In genomic region chr7:1248077-1248458, GRCh38 we compare ENCODE assay signal across 20 cellular contexts. TPM values are rescaled to one million over a fixed set of nuclear protein-coding genes. Genes with fewer than 3 reads are reported as not detected.
DNase-seq lines count a peak whose midpoint lies in the region; ATAC-seq, FAIRE-seq and TF ChIP-seq lines count a peak whose summit lies in the region.
"Had no signal": no experiment of that assay in that cellular context is flagged by ENCODE, and none has a peak within 500 bp of the region (broad histone marks: within the 10 kb centered on the region; RNA-seq: fewer than 3 reads in every experiment).

No MANE protein-coding gene starts in this region.

- no peak overlapping the region for H3K18ac ChIP-seq in H1 (ENCODE audit: extremely low read depth, low read length)

- no peaks in the 10 kb centered on the region; the same call in 1 of the 2 replicates for H3K23me2 ChIP-seq in H1 (ENCODE audit: low read depth, low read length)

- no peaks in the 10 kb centered on the region for H3K9me3 Mint-ChIP-seq in activated naive CD8-positive, alpha-beta T cell (ENCODE audit: low read depth)
- H3K9me3 Mint-ChIP-seq in activated naive CD8-positive, alpha-beta T cell treated with anti-CD3 and anti-CD28 coated beads for 36 hours = no peaks in the 10 kb centered on the region
- H3K9me3 Mint-ChIP-seq in stimulated activated effector memory CD8-positive, alpha-beta T cell treated with anti-CD3 and anti-CD28 coated beads, Interleukin-12 subunit alpha, Interleukin-12 subunit beta, amount 100 ng/mL, for 72 hours = no peaks in the 10 kb centered on the region
- no peaks in the 10 kb centered on the region for H3K9me3 Mint-ChIP-seq in osteocyte (ENCODE audit: unreplicated experiment)
- H3K9me3 Mint-ChIP-seq: activated T-cell treated with anti-CD3 and anti-CD28 coated beads, Interleukin-2, amount 50 U/mL, for 24 hours had no signal

- no peak overlapping the region for H3K14ac ChIP-seq in H1 (ENCODE audit: insufficient read length)

- peaks cover 68 to 82% (median 80%) of the 10 kb centered on the region in 4 experiments for H3K27me3 ChIP-seq in H1 (replicated peaks in 1 of 4; ENCODE audit: control insufficient read depth in 3 of 4, extremely low read depth in 1 of 4, insufficient read depth in 3 of 4, low read length in 3 of 4)

- H2BK120ac ChIP-seq in H1 (replicated peaks; ENCODE audit: low read depth, low read length) = no peak overlapping the region

- POLR2A ChIA-PET in HEK293 (lab: Yijun Ruan, JAX) = no interaction called here
- POLR2A ChIA-PET in H1 (lab: Charles Lee; ENCODE audit: partially characterized antibody) = interaction anchor here (0.8 to 11.2 kb wide), 3 partner anchors 9 to 22 kb away, joined by 3 to 76 read pairs (median 4); no protein-coding TSS in a partner anchor

- no peak overlapping the region for H3K27ac ChIP-seq in HEK293 (ENCODE audit: extremely low read depth, low read depth, low read length)
- H3K27ac ChIP-seq in H1 (ENCODE audit: low read depth, low read length) = no peak overlapping the region

- no peak for DNase-seq in activated naive CD8-positive, alpha-beta T cell treated with anti-CD3 and anti-CD28 coated beads for 36 hours
- DNase-seq in H1 (ENCODE audit: low read depth in 1 of 2, low spot score in 2 of 2) (no peak), osteocyte (ENCODE audit: extremely low spot score, unreplicated experiment) (no peak)
- no peak for DNase-seq in stimulated activated effector memory CD8-positive, alpha-beta T cell treated with anti-CD3 and anti-CD28 coated beads, Interleukin-12 subunit alpha, Interleukin-12 subunit beta, amount 100 ng/mL, for 72 hours (ENCODE audit: low spot score in 2 of 2)
- DNase-seq: activated CD4-positive, alpha-beta T cell treated with anti-CD3 and anti-CD28 coated beads, Interleukin-2, amount 50 U/mL, for 48 hours; activated T-cell treated with anti-CD3 and anti-CD28 coated beads, Interleukin-2, amount 50 U/mL, for 24 hours; BE2C; EL; foreskin melanocyte; NCI-H226 had no signal

- CTCF ChIA-PET in HEK293 (lab: Yijun Ruan, JAX) (interaction anchor here (0.6 to 0.8 kb wide), 2 partner anchors 12 to 21 kb away, joined by 3 to 4 read pairs; no protein-coding TSS in a partner anchor), H1 (lab: Charles Lee; ENCODE audit: partially characterized antibody) (interaction anchor here (0.6 to 3.0 kb wide), 6 partner anchors 9 to 226 kb away, joined by 3 to 18 read pairs (median 4); no protein-coding TSS in a partner anchor)

- no peak overlapping the region for H2BK5ac ChIP-seq in H1 (ENCODE audit: low read depth, low read length)

- H3K23ac ChIP-seq in H1 (ENCODE audit: insufficient read length) = no peak overlapping the region

- no peak overlapping the region for H2BK12ac ChIP-seq in H1 (ENCODE audit: low read depth, low read length)

- H2AFZ ChIP-seq in H1 (ENCODE audit: low read length) = no peak overlapping the region

- no peaks in the 10 kb centered on the region for H3K36me3 Mint-ChIP-seq in activated naive CD8-positive, alpha-beta T cell
- H3K36me3 Mint-ChIP-seq in activated naive CD8-positive, alpha-beta T cell treated with anti-CD3 and anti-CD28 coated beads for 36 hours = no peaks in the 10 kb centered on the region
- peaks cover 13% of the 10 kb centered on the region for H3K36me3 Mint-ChIP-seq in stimulated activated effector memory CD8-positive, alpha-beta T cell treated with anti-CD3 and anti-CD28 coated beads, Interleukin-12 subunit alpha, Interleukin-12 subunit beta, amount 100 ng/mL, for 72 hours
- peaks cover 2% of the 10 kb centered on the region for H3K36me3 Mint-ChIP-seq in osteocyte (ENCODE audit: unreplicated experiment)

- H4K91ac ChIP-seq in H1 (replicated peaks; ENCODE audit: insufficient read length, low read length) = no peak overlapping the region

- ATAC-seq in stimulated activated effector memory CD8-positive, alpha-beta T cell treated with anti-CD3 and anti-CD28 coated beads, Interleukin-12 subunit alpha, Interleukin-12 subunit beta, amount 100 ng/mL, for 72 hours = no peak
- no peak for ATAC-seq in HG03354 (IDR thresholded peaks at IDR 0.05; ENCODE audit: poor library complexity, severe bottlenecking, unreplicated experiment)
- no peak for ATAC-seq in HG03095 (IDR thresholded peaks at IDR 0.05; ENCODE audit: unreplicated experiment)
- ATAC-seq: left ventricle myocardium superior, SK-N-SH treated with all-trans-retinoic acid at 6 μM for 48 hours had no signal

- H3K27ac Mint-ChIP-seq in activated naive CD8-positive, alpha-beta T cell = no peak overlapping the region
- no peak overlapping the region for H3K27ac Mint-ChIP-seq in activated naive CD8-positive, alpha-beta T cell treated with anti-CD3 and anti-CD28 coated beads for 36 hours
- no peak overlapping the region for H3K27ac Mint-ChIP-seq in stimulated activated effector memory CD8-positive, alpha-beta T cell treated with anti-CD3 and anti-CD28 coated beads, Interleukin-12 subunit alpha, Interleukin-12 subunit beta, amount 100 ng/mL, for 72 hours
- no peak overlapping the region for H3K27ac Mint-ChIP-seq in osteocyte (ENCODE audit: unreplicated experiment)
- H3K27ac Mint-ChIP-seq: activated T-cell treated with anti-CD3 and anti-CD28 coated beads, Interleukin-2, amount 50 U/mL, for 24 hours had no signal

- no peak for TF ChIP-seq POLR2A in H1 (IDR thresholded peaks at IDR 0.05; ENCODE audit: control extremely low read depth in 1 of 2, low read depth in 2 of 2, low read length in 2 of 2)

- no peak overlapping the region for H3K4ac ChIP-seq in H1 (replicated peaks; ENCODE audit: insufficient read length, low read depth, low read length)

- peaks cover 16% of the 10 kb centered on the region in 2 experiments for H4K20me1 ChIP-seq in H1 (replicated peaks in 1 of 2; ENCODE audit: control insufficient read depth in 1 of 2, insufficient read depth in 2 of 2, low read length in 2 of 2)

- no peak overlapping the region for H4K8ac ChIP-seq in H1 (ENCODE audit: extremely low read depth, insufficient read depth, low read length)

- H3K4me2 ChIP-seq in H1 (ENCODE audit: insufficient read depth in 1 of 2, low read depth in 2 of 2, low read length in 2 of 2) = peak overlapping the region; percentile 52 to 55

- H2BK15ac ChIP-seq in H1 (ENCODE audit: low read length) = 0 out of 2 replicates have a peak overlapping the region, but pooled peaks have one; percentile 46

- H3K79me1 ChIP-seq in H1 (ENCODE audit: low read depth, low read length) = no peaks in the 10 kb centered on the region

- no peak overlapping the region for H3K9ac ChIP-seq in H1 (replicated peaks in 1 of 4; ENCODE audit: extremely low read depth in 1 of 4, low read depth in 3 of 4, low read length in 3 of 4)

- H3K27me3 Mint-ChIP-seq in activated naive CD8-positive, alpha-beta T cell = peaks cover 40% of the 10 kb centered on the region
- H3K27me3 Mint-ChIP-seq in activated naive CD8-positive, alpha-beta T cell treated with anti-CD3 and anti-CD28 coated beads for 36 hours = peaks cover 84% of the 10 kb centered on the region
- peaks cover 54% of the 10 kb centered on the region for H3K27me3 Mint-ChIP-seq in osteocyte (ENCODE audit: unreplicated experiment)

- TF ChIP-seq EP300 in H1 (IDR thresholded peaks at IDR 0.05; ENCODE audit: borderline replicate concordance in 1 of 2, low read depth in 2 of 2, low read length in 2 of 2) = no peak

- H3K36me3 ChIP-seq in HEK293 (ENCODE audit: control insufficient read depth in 2 of 2, insufficient read depth in 1 of 2, low read length in 2 of 2) (no peaks in the 10 kb centered on the region), H1 (ENCODE audit: control insufficient read depth in 2 of 4, insufficient read depth in 4 of 4, low read length in 3 of 4) (peaks cover 0 to 11% (median 0%) of the 10 kb centered on the region in 4 experiments; a peak in 1 of 8 replicates)
- H3K36me3 ChIP-seq: BE2C had no signal

- FAIRE-seq in H1 (lab: Jason Lieb, UNC) = no peak
- FAIRE-seq: TTC549 had no signal

- peaks cover 15% of the 10 kb centered on the region for H3K4me1 Mint-ChIP-seq in activated naive CD8-positive, alpha-beta T cell (ENCODE audit: low read depth)
- peaks cover 6% of the 10 kb centered on the region for H3K4me1 Mint-ChIP-seq in activated naive CD8-positive, alpha-beta T cell treated with anti-CD3 and anti-CD28 coated beads for 36 hours
- H3K4me1 Mint-ChIP-seq in stimulated activated effector memory CD8-positive, alpha-beta T cell treated with anti-CD3 and anti-CD28 coated beads, Interleukin-12 subunit alpha, Interleukin-12 subunit beta, amount 100 ng/mL, for 72 hours = peaks cover 10% of the 10 kb centered on the region
- H3K4me1 Mint-ChIP-seq in osteocyte (ENCODE audit: unreplicated experiment) = peaks cover 7% of the 10 kb centered on the region

- H3K79me2 ChIP-seq in H1 (ENCODE audit: control insufficient read depth in 1 of 2, insufficient read depth in 2 of 2, low read length in 2 of 2) = no peaks in the 10 kb centered on the region

- TF ChIP-seq RAD21 in H1 (IDR thresholded peaks at IDR 0.05 in 1 of 2, conservative IDR thresholded peaks at IDR 0.05 in 1 of 2; ENCODE audit: low read depth in 2 of 2, low read length in 2 of 2) = no peak

- H4K5ac ChIP-seq in H1 (ENCODE audit: insufficient read length, low read depth, low read length) = no peak overlapping the region

- no peak overlapping the region for H3K4me3 ChIP-seq in HEK293 (ENCODE audit: low read depth, low read length)
- H3K4me3 ChIP-seq in H1 (ENCODE audit: extremely low read depth in 1 of 4, insufficient read depth in 2 of 4, low read depth in 3 of 4, low read length in 4 of 4) = peak overlapping the region in 2 of 4 experiments; percentile 10 to 35; a peak in 2 of 8 replicates

- no peak overlapping the region for H3K56ac ChIP-seq in H1 (replicated peaks; ENCODE audit: insufficient read length, low read depth, low read length)

- no peak for TF ChIP-seq CTCF in HEK293 (tag by site-specific recombination; IDR thresholded peaks at IDR 0.05)
- TF ChIP-seq CTCF in H1 (IDR thresholded peaks at IDR 0.05; ENCODE audit: control extremely low read depth in 1 of 3, insufficient read depth in 1 of 3, low read depth in 1 of 3, low read length in 3 of 3) = no peak
- TF ChIP-seq CTCF in osteocyte (IDR thresholded peaks at IDR 0.05) = no peak

- peak overlapping the region; percentile 35 for H3K4me3 Mint-ChIP-seq in activated naive CD8-positive, alpha-beta T cell
- no peak overlapping the region for H3K4me3 Mint-ChIP-seq in activated naive CD8-positive, alpha-beta T cell treated with anti-CD3 and anti-CD28 coated beads for 36 hours
- H3K4me3 Mint-ChIP-seq in stimulated activated effector memory CD8-positive, alpha-beta T cell treated with anti-CD3 and anti-CD28 coated beads, Interleukin-12 subunit alpha, Interleukin-12 subunit beta, amount 100 ng/mL, for 72 hours = peak overlapping the region; percentile 10
- no peak overlapping the region for H3K4me3 Mint-ChIP-seq in osteocyte (ENCODE audit: unreplicated experiment)
- H3K4me3 Mint-ChIP-seq: activated T-cell treated with anti-CD3 and anti-CD28 coated beads, Interleukin-2, amount 50 U/mL, for 24 hours had no signal

- no peaks in the 10 kb centered on the region for H3K9me3 ChIP-seq in HEK293 (ENCODE audit: control insufficient read depth, insufficient read depth, low read depth, low read length)
- H3K9me3 ChIP-seq in H1 (ENCODE audit: insufficient read depth in 2 of 2, low read depth in 1 of 2, low read length in 1 of 2) = no peaks in the 10 kb centered on the region
- H3K9me3 ChIP-seq: BE2C had no signal

- H3K4me1 ChIP-seq in HEK293 (ENCODE audit: control insufficient read depth, insufficient read depth, low read length) (peaks cover 5% of the 10 kb centered on the region; the same call in 1 of the 2 replicates), H1 (replicated peaks in 1 of 4; ENCODE audit: control insufficient read depth in 3 of 4, insufficient read depth in 4 of 4, low read length in 3 of 4) (peaks cover 4 to 29% (median 21%) of the 10 kb centered on the region in 4 experiments)
- H3K4me1 ChIP-seq: BE2C had no signal

- H2BK20ac ChIP-seq in H1 (ENCODE audit: low read length) = no peak overlapping the region

- 9% methylated on average over 9 of the region's 9 CpGs; no CpG with 5 or more reads in 1 of the 2 experiments for WGBS in H1 (ENCODE audit: extremely low coverage in 1 of 2, insufficient coverage in 1 of 2, insufficient read length in 1 of 2, insufficient replicate concordance in 2 of 2, low coverage in 1 of 2, low lambda C conversion rate in 2 of 2, missing lambda C conversion rate in 1 of 2), 2 experiments

- H2AK5ac ChIP-seq in H1 (ENCODE audit: low read depth, low read length) = peak overlapping the region; percentile 30; the same call in 1 of the 2 replicates

RNA-seq across cellular contexts. Expression of gene UNCX, which starts 15.4 kb away (rescaled TPM):
- not detected for total RNA-seq in activated naive CD8-positive, alpha-beta T cell treated with anti-CD3 and anti-CD28 coated beads for 36 hours
- not detected in 2 replicates for total RNA-seq in H1 (2021; fragmentation: NEBNext Ultra II Directional; extraction: Animal tissue kit (Norgen Biotek cat#: 25700))
- 0.03 TPM in 1 of 2 replicates, not detected in the other for polyA plus RNA-seq in H1 (2011; rRNA removed)
- polyA plus RNA-seq in H1 (2011; cell fraction: cytosol; rRNA removed) = not detected
- polyA plus RNA-seq in H1 (2011; cell fraction: nucleus; rRNA removed) = not detected
- not detected in 4 replicates for polyA plus RNA-seq in H1 (2012, experiment 1 of 2)
- polyA plus RNA-seq in H1 (2012, experiment 2 of 2) = not detected
- polyA plus RNA-seq in H1 (2013, experiment 1 of 2) = 0.02 TPM
- not detected for polyA plus RNA-seq in H1 (2013, experiment 2 of 2)
- not detected in 2 replicates for polyA minus RNA-seq in H1 (2011; rRNA and poly(A)+ RNA removed)
- polyA minus RNA-seq in H1 (2011; cell fraction: cytosol; rRNA and poly(A)+ RNA removed) = not detected
- not detected for polyA minus RNA-seq in H1 (2011; cell fraction: nucleus; rRNA and poly(A)+ RNA removed)
- total RNA-seq in osteocyte = not detected in 2 replicates
- total RNA-seq: H4, left ventricle myocardium superior, temporal lobe had no signal
- polyA plus RNA-seq: adipose tissue had no signal

Comparison
In these comparisons a context has a peak if more than half of its experiments do, and no peak if none do; other contexts are left out.
1. H3K4me3 Mint-ChIP-seq: peak in activated naive CD8-positive, alpha-beta T cell (single experiment) and stimulated activated effector memory CD8-positive, alpha-beta T cell treated with anti-CD3 and anti-CD28 coated beads, Interleukin-12 subunit alpha, Interleukin-12 subunit beta, amount 100 ng/mL, for 72 hours (single experiment); none in activated naive CD8-positive, alpha-beta T cell treated with anti-CD3 and anti-CD28 coated beads for 36 hours (single experiment) and osteocyte (single experiment).